Comparison of ENCODE assay signal across 8 cellular contexts in the genomic region with DNA sequence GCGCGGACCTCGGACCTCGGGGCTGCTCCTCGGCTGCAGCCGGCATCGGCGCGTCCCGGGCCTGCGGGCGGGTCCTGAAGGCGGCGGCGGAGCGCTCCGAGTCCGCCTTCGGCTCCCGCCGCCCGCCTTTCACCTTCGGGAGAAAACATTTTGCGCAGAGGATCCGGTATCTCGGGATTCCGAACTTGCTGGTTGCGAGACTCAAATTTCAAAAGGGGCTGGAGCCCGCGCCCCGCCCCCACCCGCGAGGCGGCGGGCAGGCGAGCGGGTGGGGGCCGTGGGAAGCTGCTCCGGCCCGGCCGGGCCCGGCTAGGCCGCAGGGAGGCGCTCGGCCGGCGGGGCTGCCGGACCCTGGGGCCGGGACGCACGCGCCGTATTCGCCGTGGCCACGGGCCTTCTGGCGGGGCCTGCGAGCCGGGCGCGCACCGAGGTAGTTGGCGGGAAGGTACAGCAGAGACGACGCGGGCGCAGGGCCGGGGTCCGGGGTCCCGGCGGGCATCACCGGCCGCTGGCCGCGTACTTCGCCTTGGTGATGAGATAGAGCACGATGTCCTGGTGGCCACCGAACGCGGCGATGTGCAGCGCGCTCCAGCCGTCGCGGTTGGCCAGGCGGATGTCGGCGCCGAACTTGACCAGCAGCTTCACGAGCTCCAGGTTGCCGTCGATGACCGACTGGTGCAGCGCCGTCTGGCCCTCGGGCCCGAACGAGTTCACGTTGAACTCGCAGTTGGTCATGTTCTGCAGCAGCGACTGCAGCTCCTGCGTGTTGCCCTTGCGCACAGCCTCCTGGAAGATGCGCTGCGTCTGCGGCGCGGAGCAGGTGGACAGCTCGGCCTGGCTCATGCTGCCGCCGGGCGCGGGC. TPM values are rescaled to one million over a fixed set of nuclear protein-coding genes. Genes with fewer than 3 reads are reported as not detected.
DNase-seq lines count a peak whose midpoint lies in the region; ATAC-seq, FAIRE-seq and TF ChIP-seq lines count a peak whose summit lies in the region.

No MANE protein-coding gene starts in this region.

- H3K27ac Mint-ChIP-seq in HFFc6 = no peak overlapping the region
- no peak overlapping the region for H3K27ac Mint-ChIP-seq in stimulated activated naive CD8-positive, alpha-beta T cell treated with anti-CD3 and anti-CD28 coated beads, Interleukin-15, amount 100 ng/mL, for 72 hours

- H3K4me3 Mint-ChIP-seq in HFFc6 = peak overlapping the region; percentile 81
- H3K4me3 Mint-ChIP-seq in stimulated activated naive CD8-positive, alpha-beta T cell treated with anti-CD3 and anti-CD28 coated beads, Interleukin-15, amount 100 ng/mL, for 72 hours = peak overlapping the region; percentile 85 to 90

- H3K9ac ChIP-seq in kidney (ENCODE audit: low read length in 2 of 2) = peak overlapping the region in 1 of 2 donors; percentile 77

- H3K4me1 Mint-ChIP-seq in HFFc6 (ENCODE audit: low read depth) = peaks cover 15% of the 10 kb centered on the region
- H3K4me1 Mint-ChIP-seq in stimulated activated naive CD8-positive, alpha-beta T cell treated with anti-CD3 and anti-CD28 coated beads, Interleukin-15, amount 100 ng/mL, for 72 hours = peaks cover 53% of the 10 kb centered on the region

- H3K9me3 ChIP-seq in body of pancreas = no peaks in the 10 kb centered on the region
- H3K9me3 ChIP-seq in kidney (ENCODE audit: control insufficient read depth in 1 of 2, low read length in 2 of 2) = no peaks in the 10 kb centered on the region

- H3K4me1 ChIP-seq in body of pancreas (peaks cover 85% of the 10 kb centered on the region), kidney (ENCODE audit: control insufficient read depth in 1 of 2, insufficient read depth in 1 of 2, low read depth in 1 of 2, low read length in 2 of 2) (peaks cover 8 to 20% of the 10 kb centered on the region in 2 donors)

- H3K27ac ChIP-seq in body of pancreas (peak overlapping the region; percentile 84 to 95 (median 90)), kidney (ENCODE audit: low read depth in 2 of 2, low read length in 2 of 2) (peak overlapping the region; percentile 47 to 51)

- peak overlapping the region; percentile 43 to 54 for H3K4me3 ChIP-seq in body of pancreas
- peak overlapping the region; percentile 60 to 62 for H3K4me3 ChIP-seq in kidney (ENCODE audit: low read length in 2 of 2)

- TF ChIP-seq POLR2A in body of pancreas (IDR thresholded peaks at IDR 0.05) = peak; percentile 18 to 34 (median 31)

- no peak for FAIRE-seq in kidney (lab: Jason Lieb, UNC)

- no peaks in the 10 kb centered on the region for H3K36me3 ChIP-seq in body of pancreas (replicated peaks in 1 of 2; ENCODE audit: insufficient read depth in 1 of 2, low read depth in 2 of 2)
- no peaks in the 10 kb centered on the region for H3K36me3 ChIP-seq in kidney (ENCODE audit: control insufficient read depth in 1 of 2, insufficient read depth in 2 of 2, low read length in 2 of 2)

- peak; percentile 29 for DNase-seq in SKM-1 (lab: John Stamatoyannopoulos, UW; ENCODE audit: unreplicated experiment)
- no peak for DNase-seq in SKM-1 treated with dmso at 0.1 percent for 144 hours (lab: John Stamatoyannopoulos, UW; ENCODE audit: unreplicated experiment)
- no peak for DNase-seq in HFFc6
- peak; percentile 55 for DNase-seq in NCI-H510A treated with DMSO at 0.1 percent for 48 hours (lab: John Stamatoyannopoulos, UW)
- peak; percentile 65 to 71 (median 68) for DNase-seq in body of pancreas
- DNase-seq in kidney = peak; percentile 85
- DNase-seq in stimulated activated naive CD8-positive, alpha-beta T cell treated with anti-CD3 and anti-CD28 coated beads, Interleukin-15, amount 100 ng/mL, for 72 hours = peak in 1 of 2 donors; percentile 53

- H3K9me3 Mint-ChIP-seq in HFFc6 = no peaks in the 10 kb centered on the region
- H3K9me3 Mint-ChIP-seq in stimulated activated naive CD8-positive, alpha-beta T cell treated with anti-CD3 and anti-CD28 coated beads, Interleukin-15, amount 100 ng/mL, for 72 hours = no peaks in the 10 kb centered on the region

- TF ChIP-seq CTCF in HFFc6 (IDR thresholded peaks at IDR 0.05) (peak; percentile 8; the same call in 1 of the 2 replicates), body of pancreas (IDR thresholded peaks at IDR 0.05) (peak in 5 of 7 experiments; percentile 19 to 58 (median 35)), kidney (IDR thresholded peaks at IDR 0.05; ENCODE audit: borderline replicate concordance, extremely low read depth, insufficient read depth) (no peak)

- no peaks in the 10 kb centered on the region for H3K27me3 ChIP-seq in body of pancreas

- no peaks in the 10 kb centered on the region for H3K36me3 Mint-ChIP-seq in HFFc6 (ENCODE audit: low read depth)

- intact Hi-C loops in body of pancreas (cut with DNase I) = no loop called here
- intact Hi-C loops in kidney (cut with DNase I) = no loop called here

- ATAC-seq in body of pancreas (peak; percentile 38), HG02981 (IDR thresholded peaks at IDR 0.05; ENCODE audit: unreplicated experiment) (no peak)
- ATAC-seq in stimulated activated naive CD8-positive, alpha-beta T cell treated with anti-CD3 and anti-CD28 coated beads, Interleukin-15, amount 100 ng/mL, for 72 hours = peak; percentile 40

- 0% methylated on average over 110 of the region's 114 CpGs; no CpG with 5 or more reads in 1 of the 2 donors for WGBS in body of pancreas, 2 donors

- H3K27me3 Mint-ChIP-seq in HFFc6 (ENCODE audit: insufficient read depth) = peaks cover 18% of the 10 kb centered on the region
- peaks cover 47% of the 10 kb centered on the region for H3K27me3 Mint-ChIP-seq in stimulated activated naive CD8-positive, alpha-beta T cell treated with anti-CD3 and anti-CD28 coated beads, Interleukin-15, amount 100 ng/mL, for 72 hours

RNA-seq across cellular contexts. Expression of gene NRARP, which starts 0.8 kb away (rescaled TPM):
- total RNA-seq in HFFc6 (2021; fragmentation: NEBNext Ultra II Directional; extraction: Animal tissue kit (Norgen Biotek cat#: 25700)) = under 1 TPM in 5 of 6 experiments, not detected in 1; 0.09 to 0.36 (median 0.17) TPM
- total RNA-seq in body of pancreas (10 to 100 TPM; 18.4 to 24.4 TPM), kidney (4.7 TPM)
- 1.7 TPM for polyA plus RNA-seq in kidney (ENCODE audit: insufficient read depth, low read depth, low replicate concordance)

RNA-seq across cellular contexts. Expression of gene TOR4A, which starts 23.8 kb away (rescaled TPM):
- 10 to 100 TPM; 58.4 to 76.2 (median 62.2) TPM for total RNA-seq in HFFc6 (2021; fragmentation: NEBNext Ultra II Directional; extraction: Animal tissue kit (Norgen Biotek cat#: 25700))
- 10 to 100 TPM in 1 of 2 donors, 1 to 10 TPM in 1; 9.9 to 12.2 TPM for total RNA-seq in body of pancreas
- 23.8 TPM for total RNA-seq in kidney
- 4.9 TPM for polyA plus RNA-seq in kidney (ENCODE audit: insufficient read depth, low read depth, low replicate concordance)

RNA-seq across cellular contexts. Expression of gene NELFB, which starts 46.2 kb away (rescaled TPM):
- 10 to 100 TPM; 48.5 to 59.9 (median 52.7) TPM for total RNA-seq in HFFc6 (2021; fragmentation: NEBNext Ultra II Directional; extraction: Animal tissue kit (Norgen Biotek cat#: 25700))
- total RNA-seq in body of pancreas = 10 to 100 TPM; 31.3 to 34.2 TPM
- total RNA-seq in kidney = 57.3 TPM
- polyA plus RNA-seq in kidney (ENCODE audit: insufficient read depth, low read depth, low replicate concordance) = 43.8 TPM

RNA-seq across cellular contexts. Expression of gene STPG3, which starts 50.2 kb away (rescaled TPM):
- not detected for total RNA-seq in HFFc6 (2021; fragmentation: NEBNext Ultra II Directional; extraction: Animal tissue kit (Norgen Biotek cat#: 25700))
- total RNA-seq in body of pancreas (not detected), kidney (0.38 TPM)
- not detected for polyA plus RNA-seq in kidney (ENCODE audit: insufficient read depth, low read depth, low replicate concordance)

Comparison
In these comparisons a context has a peak if more than half of its experiments do, and no peak if none do; other contexts are left out.
1. DNase-seq: peak in SKM-1 (single experiment), NCI-H510A treated with DMSO at 0.1 percent for 48 hours (single experiment), body of pancreas (4 of 4) and kidney (single experiment); none in SKM-1 treated with dmso at 0.1 percent for 144 hours (single experiment) and HFFc6 (single experiment).